In the genomic region with DNA sequence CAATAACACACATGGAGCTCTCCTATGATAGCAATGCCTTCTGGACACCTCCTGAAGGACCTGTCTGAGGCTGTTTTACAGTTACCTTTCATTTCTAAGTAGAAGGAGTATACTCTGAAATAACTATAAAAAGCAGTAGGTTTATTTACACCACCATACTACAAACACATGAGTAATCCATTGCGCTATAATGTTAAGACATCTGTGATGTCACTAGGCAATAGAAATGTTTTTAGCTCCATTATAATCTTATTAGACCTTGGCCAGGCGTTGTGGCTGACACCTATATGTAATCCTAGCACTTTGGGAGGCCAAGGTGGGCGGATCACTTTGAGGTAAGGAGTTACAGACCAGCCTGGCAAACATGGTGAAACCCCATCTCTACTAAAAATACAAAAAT, we compare ENCODE assay signal across 18 cellular contexts. TPM values are rescaled to one million over a fixed set of nuclear protein-coding genes. Genes with fewer than 3 reads are reported as not detected.
DNase-seq lines count a peak whose midpoint lies in the region; ATAC-seq and TF ChIP-seq lines count a peak whose summit lies in the region.
"Had no signal": no experiment of that assay in that cellular context is flagged by ENCODE, and none has a peak within 500 bp of the region (broad histone marks: within the 10 kb centered on the region; RNA-seq: fewer than 3 reads in every experiment).

No MANE protein-coding gene starts in this region.

- no peak for ATAC-seq in activated naive CD8-positive, alpha-beta T cell treated with anti-CD3 and anti-CD28 coated beads, Interleukin-2, amount 10 ng/mL, durations not matched to agents 7 days and 5 days (ENCODE audit: low read depth)
- ATAC-seq in HG02970 (IDR thresholded peaks at IDR 0.05; ENCODE audit: low FRiP score, unreplicated experiment), result no peak
- ATAC-seq: left ventricle myocardium superior, sciatic nerve, WTC11 had no signal

- no peaks in the 10 kb centered on the region for H3K9me3 Mint-ChIP-seq in IgD-negative memory B cell
- no peaks in the 10 kb centered on the region for H3K9me3 Mint-ChIP-seq in activated naive CD8-positive, alpha-beta T cell treated with anti-CD3 and anti-CD28 coated beads, Interleukin-2, amount 10 ng/mL, durations not matched to agents 7 days and 5 days
- H3K9me3 Mint-ChIP-seq: WTC11 had no signal

- in situ Hi-C loops in GM13976 (cut with MboI; ENCODE audit: low sequenced_read_pairs, unreplicated experiment), result no loop called here

- H3K4me3 Mint-ChIP-seq in IgD-negative memory B cell, result peak overlapping the region; percentile 22 to 86 (median 54)
- H3K4me3 Mint-ChIP-seq in activated naive CD8-positive, alpha-beta T cell treated with anti-CD3 and anti-CD28 coated beads, Interleukin-2, amount 10 ng/mL, durations not matched to agents 7 days and 5 days, result peak overlapping the region; percentile 30
- H3K4me3 Mint-ChIP-seq: WTC11 had no signal

- H3K4me1 Mint-ChIP-seq in IgD-negative memory B cell, result peaks cover 53 to 61% (median 59%) of the 10 kb centered on the region in 3 donors
- peaks cover 42% of the 10 kb centered on the region for H3K4me1 Mint-ChIP-seq in activated naive CD8-positive, alpha-beta T cell treated with anti-CD3 and anti-CD28 coated beads, Interleukin-2, amount 10 ng/mL, durations not matched to agents 7 days and 5 days

- no peaks in the 10 kb centered on the region for H3K27me3 Mint-ChIP-seq in IgD-negative memory B cell
- H3K27me3 Mint-ChIP-seq in activated naive CD8-positive, alpha-beta T cell treated with anti-CD3 and anti-CD28 coated beads, Interleukin-2, amount 10 ng/mL, durations not matched to agents 7 days and 5 days, result no peaks in the 10 kb centered on the region

- H3K9me3 ChIP-seq in testis, result no peaks in the 10 kb centered on the region
- H3K9me3 ChIP-seq: BE2C, vagina had no signal

- no peaks in the 10 kb centered on the region for H3K27me3 ChIP-seq in rectal smooth muscle tissue (ENCODE audit: control insufficient read depth, insufficient read depth, low read length)
- H3K27me3 ChIP-seq in testis, result no peaks in the 10 kb centered on the region
- H3K27me3 ChIP-seq: BE2C, vagina had no signal

- intact Hi-C loops in testis (cut with DNase I; ENCODE audit: low total_unique reads), result no loop called here

- 96 to 97% methylated on average over 3 of the region's 3 CpGs for WGBS in testis, 2 donors

- peak; percentile 31 for DNase-seq in NK-92 treated with Interleukin-12 subunit alpha and Interleukin-12 subunit beta, amount 100 ng/mL, for 24 hours (lab: John Stamatoyannopoulos, UW)
- DNase-seq in NK-92 (lab: John Stamatoyannopoulos, UW; ENCODE audit: unreplicated experiment), result no peak
- no peak for DNase-seq in activated naive CD8-positive, alpha-beta T cell treated with anti-CD3 and anti-CD28 coated beads, Interleukin-2, amount 10 ng/mL, durations not matched to agents 7 days and 5 days
- no peak for DNase-seq in testis
- no peak for DNase-seq in GM13976 (ENCODE audit: low spot score)
- DNase-seq: BE2C, glutamatergic neuron, left ventricle myocardium superior, NCI-H1417 treated with DMSO at 0.1 percent for 48 hours, NCI-H526 treated with DMSO at 0.1 percent for 48 hours, nucleus accumbens, SHP77 treated with DMSO at 0.1 percent for 48 hours had no signal

- no peak overlapping the region for H3K9ac ChIP-seq in rectal smooth muscle tissue (ENCODE audit: low read length)

- H3K4me1 ChIP-seq in rectal smooth muscle tissue (ENCODE audit: control insufficient read depth, insufficient read depth, low read length), result peaks cover 6% of the 10 kb centered on the region
- no peaks in the 10 kb centered on the region for H3K4me1 ChIP-seq in testis
- H3K4me1 ChIP-seq: BE2C had no signal

- no peak for TF ChIP-seq CTCF in testis (IDR thresholded peaks at IDR 0.05)
- no peak for TF ChIP-seq CTCF in GM13976 (IDR thresholded peaks at IDR 0.05; ENCODE audit: borderline replicate concordance, control extremely low read depth, extremely low read depth, insufficient read depth, missing control alignments)

- POLR2A ChIA-PET in activated naive CD8-positive, alpha-beta T cell treated with anti-CD3 and anti-CD28 coated beads, Interleukin-2, amount 10 ng/mL, durations not matched to agents 7 days and 5 days (lab: Charles Lee), result no interaction called here

- H3K36me3 Mint-ChIP-seq in IgD-negative memory B cell, result peaks cover 6% of the 10 kb centered on the region
- H3K36me3 Mint-ChIP-seq in activated naive CD8-positive, alpha-beta T cell treated with anti-CD3 and anti-CD28 coated beads, Interleukin-2, amount 10 ng/mL, durations not matched to agents 7 days and 5 days, result peaks cover 6% of the 10 kb centered on the region
- H3K36me3 Mint-ChIP-seq: WTC11 had no signal

- H3K27ac Mint-ChIP-seq in IgD-negative memory B cell, result peak overlapping the region; percentile 34 to 90 (median 62)
- H3K27ac Mint-ChIP-seq in activated naive CD8-positive, alpha-beta T cell treated with anti-CD3 and anti-CD28 coated beads, Interleukin-2, amount 10 ng/mL, durations not matched to agents 7 days and 5 days, result peak overlapping the region; percentile 78
- H3K27ac Mint-ChIP-seq: WTC11 had no signal

- H3K36me3 ChIP-seq in rectal smooth muscle tissue (ENCODE audit: control insufficient read depth, insufficient read depth, low read length) (no peaks in the 10 kb centered on the region), testis (ENCODE audit: low read depth, missing control alignments) (no peaks in the 10 kb centered on the region)
- H3K36me3 ChIP-seq: BE2C, vagina had no signal

- TF ChIP-seq POLR2A in testis (IDR thresholded peaks at IDR 0.05), result no peak

- H3K4me3 ChIP-seq in rectal smooth muscle tissue (ENCODE audit: low read length) (no peak overlapping the region), testis (no peak overlapping the region)
- H3K4me3 ChIP-seq: vagina had no signal

- H3K27ac ChIP-seq in rectal smooth muscle tissue (ENCODE audit: low read depth, low read length) (peak overlapping the region; percentile 33), testis (no peak overlapping the region)
- H3K27ac ChIP-seq: vagina had no signal

RNA-seq across cellular contexts. Expression of a gene that starts 24.7 kb away (rescaled TPM):
- polyA plus RNA-seq in IgD-negative memory B cell (92.3 TPM), testis (ENCODE audit: insufficient read depth, low read depth, low replicate concordance) (28.8 TPM)
- total RNA-seq in activated naive CD8-positive, alpha-beta T cell treated with anti-CD3 and anti-CD28 coated beads, Interleukin-2, amount 10 ng/mL, durations not matched to agents 7 days and 5 days, result 10 to 100 TPM; 38.6 to 41.5 TPM
- total RNA-seq in testis, result 10 to 100 TPM; 29.3 to 31.3 TPM

RNA-seq across cellular contexts. Expression of a gene that starts 51.1 kb away (rescaled TPM):
- 21.1 TPM for polyA plus RNA-seq in IgD-negative memory B cell
- 1 to 10 TPM; 7.5 to 8.1 TPM for total RNA-seq in activated naive CD8-positive, alpha-beta T cell treated with anti-CD3 and anti-CD28 coated beads, Interleukin-2, amount 10 ng/mL, durations not matched to agents 7 days and 5 days
- 10 to 100 TPM; 14.6 to 15.1 TPM for total RNA-seq in testis
- polyA plus RNA-seq in testis (ENCODE audit: insufficient read depth, low read depth, low replicate concordance), result 16.4 TPM

RNA-seq across cellular contexts. Expression of a gene that starts 51.4 kb away (rescaled TPM):
- polyA plus RNA-seq in IgD-negative memory B cell (9.9 TPM), testis (ENCODE audit: insufficient read depth, low read depth, low replicate concordance) (18.4 TPM)
- total RNA-seq in activated naive CD8-positive, alpha-beta T cell treated with anti-CD3 and anti-CD28 coated beads, Interleukin-2, amount 10 ng/mL, durations not matched to agents 7 days and 5 days, result 10 to 100 TPM; 13.9 to 14.4 TPM
- total RNA-seq in testis, result 10 to 100 TPM; 13.8 to 17.0 TPM
